ENCODE assay signal across 18 cellular contexts in genomic region chr20:35902545-35902941, GRCh38.
DNase-seq lines count a peak whose midpoint lies in the region; ATAC-seq and TF ChIP-seq lines count a peak whose summit lies in the region.
"Had no signal": no experiment of that assay in that cellular context is flagged by ENCODE, and none has a peak within 500 bp of the region (broad histone marks: within the 10 kb centered on the region; RNA-seq: fewer than 3 reads in every experiment).

No MANE protein-coding gene starts in this region.

- peak overlapping the region; percentile 84; the same call in 1 of the 2 replicates for H3K27ac ChIP-seq in ACC112 (ENCODE audit: low read depth, low read length)
- H3K27ac ChIP-seq in brain microvascular endothelial cell, result peak overlapping the region; percentile 77
- H3K27ac ChIP-seq: left lung, neutrophil, right atrium auricular region, stomach had no signal

- H2AFZ ChIP-seq in ACC112 (ENCODE audit: low read length, unreplicated experiment), result no peak overlapping the region

- H3K79me2 ChIP-seq in ACC112 (ENCODE audit: control insufficient read depth, insufficient read depth, low read length, unreplicated experiment), result peaks cover 7% of the 10 kb centered on the region

- DNase-seq in NCI-H226 (peak; percentile 80), brain microvascular endothelial cell (no peak), iris pigment epithelial cell (ENCODE audit: low read depth) (peak; percentile 28), C1 segment of cervical spinal cord (lab: John Stamatoyannopoulos, UW) (no peak), DMS79 treated with DMSO at 0.1 percent for 48 hours (lab: John Stamatoyannopoulos, UW) (no peak)
- DNase-seq: activated CD4-positive, alpha-beta T cell treated with anti-CD3 and anti-CD28 coated beads for 1 hour; activated CD8-positive, alpha-beta memory T cell treated with anti-CD3 and anti-CD28 coated beads, Interleukin-2, amount 10 ng/mL, durations not matched to agents 7 days and 5 days; CD8-positive, alpha-beta T cell; cerebellar nuclear complex; H7; left lung; SHP77 treated with DMSO at 0.1 percent for 48 hours; stomach had no signal

- peaks cover 6% of the 10 kb centered on the region for H3K36me3 ChIP-seq in ACC112 (ENCODE audit: insufficient read depth, low read length)
- H3K36me3 ChIP-seq in brain microvascular endothelial cell (replicated peaks), result no peaks in the 10 kb centered on the region

- TF ChIP-seq CTCF in brain microvascular endothelial cell (IDR thresholded peaks at IDR 0.05; ENCODE audit: low read depth, low read length, missing control alignments), result no peak

- in situ Hi-C loops in brain microvascular endothelial cell (cut with HindIII; ENCODE audit: low pct_ligation_motif_present, low sequenced_read_pairs), result no loop called here

- no peak for ATAC-seq in GM18502 (IDR thresholded peaks at IDR 0.05; ENCODE audit: poor library complexity, unreplicated experiment)
- no peak for ATAC-seq in GM19328 (IDR thresholded peaks at IDR 0.05; ENCODE audit: unreplicated experiment)
- ATAC-seq: activated CD8-positive, alpha-beta memory T cell treated with anti-CD3 and anti-CD28 coated beads, Interleukin-2, amount 10 ng/mL, durations not matched to agents 7 days and 5 days; CD8-positive, alpha-beta T cell had no signal

- peaks cover 15% of the 10 kb centered on the region for H3K4me1 ChIP-seq in ACC112 (ENCODE audit: control insufficient read depth, insufficient read depth, low read length, unreplicated experiment)
- H3K4me1 ChIP-seq: left lung had no signal

- no peaks in the 10 kb centered on the region for H3K27me3 ChIP-seq in ACC112 (ENCODE audit: insufficient read depth, low read length)
- H3K27me3 ChIP-seq in brain microvascular endothelial cell (replicated peaks), result no peaks in the 10 kb centered on the region
- H3K27me3 ChIP-seq: left lung, neutrophil, right atrium auricular region, stomach had no signal

- H3K4me3 ChIP-seq in ACC112 (ENCODE audit: low read depth, low read length), result no peak overlapping the region
- H3K4me3 ChIP-seq in brain microvascular endothelial cell (ENCODE audit: low read depth, low read length), result no peak overlapping the region
- H3K4me3 ChIP-seq: left lung, right atrium auricular region, stomach had no signal

Comparison
In these comparisons a context has a peak if more than half of its experiments do, and no peak if none do; other contexts are left out.
1. DNase-seq: peak in NCI-H226 (single experiment) and iris pigment epithelial cell (single experiment); none in brain microvascular endothelial cell (single experiment), C1 segment of cervical spinal cord (0 of 14) and DMS79 treated with DMSO at 0.1 percent for 48 hours (single experiment).